In genomic region chr22:25903294-25903693, GRCh38 we compare ENCODE assay signal across 12 cellular contexts.
A peak's percentile ranks its signal among the peaks of the same experiment; 100 is the strongest.
DNase-seq lines count a peak whose midpoint lies in the region; ATAC-seq and TF ChIP-seq lines count a peak whose summit lies in the region.
"Had no signal": no experiment of that assay in that cellular context is flagged by ENCODE, and none has a peak within 500 bp of the region (broad histone marks: within the 10 kb centered on the region; RNA-seq: fewer than 3 reads in every experiment).

No MANE protein-coding gene starts in this region.

- peak; percentile 68 for TF ChIP-seq CTCF in DOHH2 (IDR thresholded peaks at IDR 0.05; ENCODE audit: low read depth, low read length, poor library complexity, severe bottlenecking)
- peak; percentile 42 for TF ChIP-seq CTCF in GM20000 (IDR thresholded peaks at IDR 0.05; ENCODE audit: extremely low read depth, missing control alignments)
- TF ChIP-seq CTCF in SU-DHL-6 (IDR thresholded peaks at IDR 0.05; ENCODE audit: insufficient read depth, low read length, poor library complexity, severe bottlenecking): peak; percentile 12
- peak; percentile 19 for TF ChIP-seq CTCF in kidney epithelial cell (IDR thresholded peaks at IDR 0.05; ENCODE audit: insufficient read depth, low read length, poor library complexity, severe bottlenecking)
- no peak for TF ChIP-seq CTCF in RWPE1 (conservative IDR thresholded peaks at IDR 0.05; ENCODE audit: low read depth)
- TF ChIP-seq CTCF in ovary (IDR thresholded peaks at IDR 0.05): no peak

- no peaks in the 10 kb centered on the region for H3K79me2 ChIP-seq in DOHH2 (ENCODE audit: control insufficient read depth, low read length)
- no peaks in the 10 kb centered on the region for H3K79me2 ChIP-seq in SU-DHL-6 (ENCODE audit: insufficient read depth, low read length)

- CTCF ChIA-PET in RWPE1 (lab: Yijun Ruan, JAX): interaction anchor here (0.9 kb wide), 1 partner anchor 16 kb away, joined by 3 read pairs; no protein-coding TSS in a partner anchor

- H3K9ac ChIP-seq in SU-DHL-6 (ENCODE audit: low read length): no peak overlapping the region

- no peaks in the 10 kb centered on the region for H3K4me1 ChIP-seq in DOHH2 (ENCODE audit: control insufficient read depth, low read length)
- no peaks in the 10 kb centered on the region for H3K4me1 ChIP-seq in ovary (ENCODE audit: insufficient read depth)
- H3K4me1 ChIP-seq: suprapubic skin had no signal

- intact Hi-C loops in ovary (cut with DNase I): no loop called here

- no peaks in the 10 kb centered on the region for H3K36me3 ChIP-seq in DOHH2 (ENCODE audit: control insufficient read depth, low read length)
- no peaks in the 10 kb centered on the region for H3K36me3 ChIP-seq in SU-DHL-6 (ENCODE audit: low read length)
- H3K36me3 ChIP-seq in kidney epithelial cell (ENCODE audit: control insufficient read depth, insufficient read depth, low read length): no peaks in the 10 kb centered on the region
- H3K36me3 ChIP-seq in ovary: no peaks in the 10 kb centered on the region
- H3K36me3 ChIP-seq: suprapubic skin had no signal

- H3K4me2 ChIP-seq in DOHH2 (ENCODE audit: low read length) (no peak overlapping the region), SU-DHL-6 (ENCODE audit: low read depth, low read length, poor library complexity, severe bottlenecking) (no peak overlapping the region)

- peaks cover 3% of the 10 kb centered on the region for H3K4me1 Mint-ChIP-seq in T-helper 2 cell treated with Interferon-gamma antibody and Interleukin-4, amounts not matched to agents 5 μg/mL and 100 μg/mL, for 36 hours (ENCODE audit: low read depth)

- no peak overlapping the region for H2AFZ ChIP-seq in SU-DHL-6 (ENCODE audit: low read depth, low read length, severe bottlenecking)

- H3K4me3 ChIP-seq in DOHH2 (ENCODE audit: low read length) (no peak overlapping the region), SU-DHL-6 (ENCODE audit: insufficient read depth, low read length, poor library complexity, severe bottlenecking) (no peak overlapping the region), kidney epithelial cell (ENCODE audit: low read depth, low read length) (no peak overlapping the region), ovary (no peak overlapping the region)
- H3K4me3 ChIP-seq: suprapubic skin had no signal

- no peaks in the 10 kb centered on the region for H4K20me1 ChIP-seq in DOHH2 (ENCODE audit: control insufficient read depth, insufficient read depth, low read depth, low read length)
- H4K20me1 ChIP-seq in SU-DHL-6 (ENCODE audit: low read depth, low read length): no peaks in the 10 kb centered on the region

- no peak overlapping the region for H3K27ac Mint-ChIP-seq in T-helper 2 cell treated with Interferon-gamma antibody and Interleukin-4, amounts not matched to agents 5 μg/mL and 100 μg/mL, for 36 hours

- H3F3A ChIP-seq in DOHH2 (ENCODE audit: control insufficient read depth, insufficient read depth) (no peaks in the 10 kb centered on the region), SU-DHL-6 (ENCODE audit: insufficient read depth) (no peaks in the 10 kb centered on the region)

- DNase-seq in GM20000 (ENCODE audit: low spot score) (no peak), kidney epithelial cell (ENCODE audit: low read depth) (no peak), RWPE1 (ENCODE audit: low spot score) (no peak), ovary (no peak)
- no peak for DNase-seq in T-helper 2 cell treated with Interferon-gamma antibody and Interleukin-4, amounts not matched to agents 5 μg/mL and 100 μg/mL, for 36 hours (ENCODE audit: low spot score)
- DNase-seq: DMS79 treated with DMSO at 0.1 percent for 48 hours, NCI-H2107, retina had no signal

- H3K36me3 Mint-ChIP-seq in T-helper 2 cell treated with Interferon-gamma antibody and Interleukin-4, amounts not matched to agents 5 μg/mL and 100 μg/mL, for 36 hours (ENCODE audit: low read depth): no peaks in the 10 kb centered on the region

- H3K9me3 ChIP-seq in DOHH2 (ENCODE audit: control insufficient read depth, insufficient read depth, low read length) (no peaks in the 10 kb centered on the region; the same call in 1 of the 2 replicates), SU-DHL-6 (ENCODE audit: insufficient read depth, low read length) (no peaks in the 10 kb centered on the region; the same call in 1 of the 2 replicates), ovary (no peaks in the 10 kb centered on the region)
- H3K9me3 ChIP-seq: suprapubic skin had no signal

- POLR2A ChIA-PET in RWPE1 (lab: Yijun Ruan, JAX; ENCODE audit: low non-redundant PET): no interaction called here

- TF ChIP-seq POLR2A in ovary (IDR thresholded peaks at IDR 0.05): no peak

- no peak overlapping the region for H3K4me3 Mint-ChIP-seq in T-helper 2 cell treated with Interferon-gamma antibody and Interleukin-4, amounts not matched to agents 5 μg/mL and 100 μg/mL, for 36 hours

- H3K9me3 Mint-ChIP-seq in T-helper 2 cell treated with Interferon-gamma antibody and Interleukin-4, amounts not matched to agents 5 μg/mL and 100 μg/mL, for 36 hours: no peaks in the 10 kb centered on the region

- no peaks in the 10 kb centered on the region for H3K27me3 Mint-ChIP-seq in T-helper 2 cell treated with Interferon-gamma antibody and Interleukin-4, amounts not matched to agents 5 μg/mL and 100 μg/mL, for 36 hours (ENCODE audit: low read depth)

- 32 to 42% (median 41%) methylated on average over 6 of the region's 6 CpGs for WGBS in ovary, 3 donors

- no peak for ATAC-seq in HG03469 (IDR thresholded peaks at IDR 0.05; ENCODE audit: unreplicated experiment)

- H3K27ac ChIP-seq in DOHH2 (ENCODE audit: low read depth, low read length) (no peak overlapping the region), SU-DHL-6 (ENCODE audit: low read depth, low read length) (no peak overlapping the region), RWPE1 (no peak overlapping the region), ovary (no peak overlapping the region)
- H3K27ac ChIP-seq: suprapubic skin had no signal

- H3K27me3 ChIP-seq in DOHH2 (ENCODE audit: control insufficient read depth, low read length): no peaks in the 10 kb centered on the region; the same call in 1 of the 2 replicates
- H3K27me3 ChIP-seq in SU-DHL-6 (ENCODE audit: low read length): no peaks in the 10 kb centered on the region
- H3K27me3 ChIP-seq in kidney epithelial cell (ENCODE audit: control insufficient read depth, insufficient read depth, low read length): no peaks in the 10 kb centered on the region
- H3K27me3 ChIP-seq in ovary: no peaks in the 10 kb centered on the region

- no peaks in the 10 kb centered on the region for H3K9me2 ChIP-seq in DOHH2 (replicated peaks; ENCODE audit: control insufficient read depth, low read length)
- no peaks in the 10 kb centered on the region for H3K9me2 ChIP-seq in SU-DHL-6 (replicated peaks; ENCODE audit: insufficient read depth, low read length)

- TF ChIP-seq EP300 in ovary (IDR thresholded peaks at IDR 0.05): no peak

Comparison
In these comparisons a context has a peak if more than half of its experiments do, and no peak if none do; other contexts are left out.
1. CTCF ChIP-seq: peak in DOHH2 (single experiment), GM20000 (single experiment), SU-DHL-6 (single experiment) and kidney epithelial cell (single experiment); none in RWPE1 (single experiment) and ovary (0 of 3).